Comparison of ENCODE assay signal across 9 cellular contexts in the genomic region with DNA sequence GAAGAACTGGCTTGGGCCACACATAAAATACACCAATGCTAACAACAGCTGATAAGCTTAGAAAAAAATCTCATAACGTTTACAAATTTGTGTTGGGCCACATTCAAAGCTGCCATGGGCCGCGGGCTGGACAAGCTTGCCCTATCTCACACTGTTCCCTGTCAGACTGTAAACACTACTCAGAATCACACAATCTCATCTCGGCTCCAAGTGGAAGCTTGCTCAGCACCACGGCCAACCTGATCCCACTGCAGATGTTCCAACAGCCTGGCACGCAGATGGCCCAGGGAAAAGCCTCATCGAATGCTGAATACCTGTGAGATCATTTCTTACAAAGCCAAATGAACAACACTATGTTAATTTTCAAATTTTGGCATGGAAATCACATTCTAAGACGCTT.
A peak's percentile ranks its signal among the peaks of the same experiment; 100 is the strongest.
DNase-seq lines count a peak whose midpoint lies in the region; ATAC-seq, FAIRE-seq and TF ChIP-seq lines count a peak whose summit lies in the region.
"Had no signal": no experiment of that assay in that cellular context is flagged by ENCODE, and none has a peak within 500 bp of the region (broad histone marks: within the 10 kb centered on the region; RNA-seq: fewer than 3 reads in every experiment).

No MANE protein-coding gene starts in this region.

- H3K4me2 ChIP-seq in K562 (ENCODE audit: insufficient read depth, low read length) = no peak overlapping the region

- no peaks in the 10 kb centered on the region for H3K9me3 Mint-ChIP-seq in CD4-positive, alpha-beta T cell
- no peaks in the 10 kb centered on the region for H3K9me3 Mint-ChIP-seq in mesothelial cell of epicardium

- no peak for TF ChIP-seq RAD21 in K562 (CRISPR knock-in tag; conservative IDR thresholded peaks at IDR 0.05 in 1 of 2, IDR thresholded peaks at IDR 0.05 in 1 of 2)

- peaks cover 45 to 52% of the 10 kb centered on the region in 2 experiments for H3K4me1 ChIP-seq in K562 (replicated peaks in 1 of 2; ENCODE audit: control insufficient read depth in 2 of 2, insufficient read depth in 2 of 2, low read length in 2 of 2)
- H3K4me1 ChIP-seq in esophagus muscularis mucosa = peaks cover 83 to 92% (median 90%) of the 10 kb centered on the region in 4 donors

- POLR2A ChIA-PET in CD4-positive, alpha-beta T cell (lab: Charles Lee) = interaction anchor here (1.0 kb wide), 1 partner anchor 20 kb away, joined by 3 read pairs; no protein-coding TSS in a partner anchor
- POLR2A ChIA-PET in K562 (lab: Yijun Ruan, JAX) = interaction anchor here (0.7 to 1.5 kb wide), 5 partner anchors 8 to 31 kb away, joined by 3 to 5 read pairs (median 4); no protein-coding TSS in a partner anchor

- no peaks in the 10 kb centered on the region for H3K9me3 ChIP-seq in CD4-positive, alpha-beta T cell (ENCODE audit: control insufficient read depth, low read length)
- H3K9me3 ChIP-seq in K562 (replicated peaks; ENCODE audit: control insufficient read depth, insufficient read depth, low read depth, low read length) = no peaks in the 10 kb centered on the region
- no peaks in the 10 kb centered on the region for H3K9me3 ChIP-seq in esophagus muscularis mucosa

- in situ Hi-C loops in K562 (cut with MboI) = no loop called here

- no peaks in the 10 kb centered on the region for H3K27me3 ChIP-seq in CD4-positive, alpha-beta T cell (ENCODE audit: control insufficient read depth, insufficient read depth, low read length)
- H3K27me3 ChIP-seq in K562 (ENCODE audit: control insufficient read depth in 2 of 2, insufficient read depth in 2 of 2, low read length in 2 of 2) (no peaks in the 10 kb centered on the region), esophagus muscularis mucosa (no peaks in the 10 kb centered on the region)

- H3K4me1 Mint-ChIP-seq in CD4-positive, alpha-beta T cell (ENCODE audit: low read depth) = peaks cover 96% of the 10 kb centered on the region
- peaks cover 60% of the 10 kb centered on the region for H3K4me1 Mint-ChIP-seq in mesothelial cell of epicardium

- H3K27ac Mint-ChIP-seq in CD4-positive, alpha-beta T cell = peak overlapping the region; percentile 75
- H3K27ac Mint-ChIP-seq in mesothelial cell of epicardium = peak overlapping the region; percentile 86

- TF ChIP-seq POLR2A in K562 (conservative IDR thresholded peaks at IDR 0.05) (no peak), esophagus muscularis mucosa (IDR thresholded peaks at IDR 0.05; ENCODE audit: low read depth) (no peak)

- H3K36me3 Mint-ChIP-seq in CD4-positive, alpha-beta T cell (ENCODE audit: low read depth) = peaks cover 29% of the 10 kb centered on the region
- H3K36me3 Mint-ChIP-seq in mesothelial cell of epicardium = no peaks in the 10 kb centered on the region

- CTCF ChIA-PET in CD4-positive, alpha-beta T cell (lab: Charles Lee) = no interaction called here
- CTCF ChIA-PET in K562 (lab: Yijun Ruan, JAX; ENCODE audit: low intra/inter-chr PET ratio) = no interaction called here

- ATAC-seq in CD4-positive, alpha-beta T cell (ENCODE audit: poor library complexity) = no peak
- ATAC-seq in K562 (peak; percentile 51), GM21423 (IDR thresholded peaks at IDR 0.05; ENCODE audit: unreplicated experiment) (no peak)

- no peak overlapping the region for H3K27ac ChIP-seq in CD4-positive, alpha-beta T cell (ENCODE audit: low read depth, low read length)
- no peak overlapping the region for H3K27ac ChIP-seq in K562 (ENCODE audit: extremely low read depth, low read depth, low read length)
- no peak overlapping the region for H3K27ac ChIP-seq in esophagus muscularis mucosa (replicated peaks in 1 of 4)

- H4K20me1 ChIP-seq in K562 (replicated peaks; ENCODE audit: control insufficient read depth, insufficient read depth, low read length) = peaks cover 88% of the 10 kb centered on the region

- intact Hi-C loops in CD4-positive, alpha-beta T cell (cut with DNase I, micrococcal nuclease) = loop anchor here (5.0 kb wide), 4 partner anchors 32 to 53 kb away; no protein-coding TSS in a partner anchor
- intact Hi-C loops in K562 (cut with micrococcal nuclease) = no loop called here
- intact Hi-C loops in esophagus muscularis mucosa (cut with DNase I) = no loop called here

- WGBS in K562 (ENCODE audit: insufficient coverage, low coverage, missing lambda C conversion rate) = 16% methylated on average over 8 of the region's 8 CpGs
- WGBS in esophagus muscularis mucosa = 60% methylated on average over 8 of the region's 8 CpGs

- no peak overlapping the region for H2AFZ ChIP-seq in K562 (ENCODE audit: low read depth, low read length)

- TF ChIP-seq EP300 in K562 (IDR thresholded peaks at IDR 0.05; ENCODE audit: low read length) (no peak), esophagus muscularis mucosa (IDR thresholded peaks at IDR 0.05) (no peak)

- no TSS peak for BruUV-seq in K562 (replicated peaks; lab: Mats Ljungman, UMichigan)

- peaks cover 99% of the 10 kb centered on the region for H3K79me2 ChIP-seq in K562 (ENCODE audit: control insufficient read depth, insufficient read depth, low read length)

- DNase-seq in CD4-positive, alpha-beta T cell = no peak
- DNase-seq in LNCaP clone FGC (ENCODE audit: low read depth) (peak; percentile 92), K562 (ENCODE audit: extremely low read depth in 1 of 4, low spot score in 3 of 4) (peak in 1 of 4 experiments; percentile 36), mesothelial cell of epicardium (ENCODE audit: low spot score in 2 of 2, unreplicated experiment in 2 of 2) (no peak), UCSD-AML1 (lab: John Stamatoyannopoulos, UW; ENCODE audit: unreplicated experiment) (no peak), NCI-H128 (lab: John Stamatoyannopoulos, UW; ENCODE audit: unreplicated experiment) (no peak), esophagus muscularis mucosa (ENCODE audit: extremely low spot score) (no peak)
- DNase-seq: NCI-H69 had no signal

- no peak overlapping the region for H3K4me3 Mint-ChIP-seq in CD4-positive, alpha-beta T cell
- H3K4me3 Mint-ChIP-seq in mesothelial cell of epicardium = no peak overlapping the region

- FAIRE-seq in K562 (lab: Jason Lieb, UNC) = peak; percentile 23

- no peak overlapping the region for H3K4me3 ChIP-seq in LNCaP clone FGC (ENCODE audit: low read depth, low read length)
- no peak overlapping the region for H3K4me3 ChIP-seq in K562
- H3K4me3 ChIP-seq in esophagus muscularis mucosa = no peak overlapping the region

- no peaks in the 10 kb centered on the region for H3K27me3 Mint-ChIP-seq in CD4-positive, alpha-beta T cell
- H3K27me3 Mint-ChIP-seq in mesothelial cell of epicardium (ENCODE audit: low read depth) = no peaks in the 10 kb centered on the region

- peaks cover 25% of the 10 kb centered on the region for H3K9me1 ChIP-seq in K562 (ENCODE audit: control insufficient read depth, insufficient read depth, low read length)

- TF ChIP-seq CTCF in CD4-positive, alpha-beta T cell (IDR thresholded peaks at IDR 0.05) = no peak
- TF ChIP-seq CTCF in LNCaP clone FGC (IDR thresholded peaks at IDR 0.05; ENCODE audit: control insufficient read depth, extremely low read depth, insufficient read depth) = no peak
- TF ChIP-seq CTCF in K562 (IDR thresholded peaks at IDR 0.05 in 2 of 3, conservative IDR thresholded peaks at IDR 0.05 in 1 of 3; ENCODE audit: insufficient read depth in 2 of 3, low read depth in 1 of 3, low read length in 3 of 3) = no peak
- TF ChIP-seq CTCF in mesothelial cell of epicardium (IDR thresholded peaks at IDR 0.05; ENCODE audit: unreplicated experiment) = no peak
- no peak for TF ChIP-seq CTCF in esophagus muscularis mucosa (IDR thresholded peaks at IDR 0.05)

- H3K9ac ChIP-seq in K562 (ENCODE audit: insufficient read depth in 1 of 2, low read depth in 2 of 2, low read length in 2 of 2) = peak overlapping the region in 1 of 2 experiments; percentile 11; a peak in 1 of 4 replicates

- H3K36me3 ChIP-seq in K562 (ENCODE audit: control insufficient read depth, insufficient read depth, low read length) (peaks cover 24% of the 10 kb centered on the region; the same call in 2 of the 3 replicates), esophagus muscularis mucosa (no peaks in the 10 kb centered on the region)

TF ChIP-seq in K562, 482 proteins besides CTCF, POLR2A, EP300 and RAD21:
- TF ChIP-seq NR2F6 (CRISPR knock-in tag; IDR thresholded peaks at IDR 0.05) = no peak
- TF ChIP-seq LCOR (CRISPR knock-in tag; IDR thresholded peaks at IDR 0.05) = 0 out of 2 replicates have a peak, but pooled peaks have one; percentile 13
- peak in 1 of 2 experiments; percentile 17; a peak in 1 of 4 replicates for TF ChIP-seq FOXK2 (conservative IDR thresholded peaks at IDR 0.05 in 1 of 2, IDR thresholded peaks at IDR 0.05 in 1 of 2; ENCODE audit: low read depth in 2 of 2)
- peak; percentile 26; the same call in 1 of the 2 replicates for TF ChIP-seq CBFA2T3 (IDR thresholded peaks at IDR 0.05)

Comparison
In these comparisons a context has a peak if more than half of its experiments do, and no peak if none do; other contexts are left out.
1. intact Hi-C loops: an anchor here in CD4-positive, alpha-beta T cell (5.0 kb wide); none called in K562 and esophagus muscularis mucosa.